ENCODE assay signal across 20 cellular contexts in the genomic region with DNA sequence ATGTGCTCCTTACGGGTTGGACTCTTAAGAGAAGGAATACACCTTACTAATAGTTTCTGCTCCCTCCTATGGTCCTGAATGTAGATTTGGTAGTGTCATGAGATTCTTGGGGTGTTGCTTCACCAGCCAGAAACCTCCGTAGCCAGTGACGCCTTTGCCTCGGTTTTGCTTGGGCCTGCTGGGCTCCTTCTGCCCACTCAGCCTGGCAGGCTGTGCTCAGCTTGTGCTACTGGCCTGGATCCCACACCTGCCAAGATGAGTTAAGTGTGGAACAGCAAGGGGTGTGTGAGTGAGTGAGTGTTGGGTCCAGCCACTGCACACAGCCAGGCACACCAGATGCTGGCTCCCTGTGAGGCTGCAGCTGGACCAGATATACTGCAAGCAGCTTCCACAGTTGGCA.
DNase-seq lines count a peak whose midpoint lies in the region; ATAC-seq and TF ChIP-seq lines count a peak whose summit lies in the region.
"Had no signal": no experiment of that assay in that cellular context is flagged by ENCODE, and none has a peak within 500 bp of the region (broad histone marks: within the 10 kb centered on the region; RNA-seq: fewer than 3 reads in every experiment).

No MANE protein-coding gene starts in this region.

- TF ChIP-seq CTCF in glutamatergic neuron (IDR thresholded peaks at IDR 0.05; ENCODE audit: partially characterized antibody, unreplicated experiment): no peak
- no peak for TF ChIP-seq CTCF in upper lobe of right lung (IDR thresholded peaks at IDR 0.05)
- no peak for TF ChIP-seq CTCF in WTC11 (IDR thresholded peaks at IDR 0.05)

- intact Hi-C loops in posterior vena cava (cut with DNase I) (no loop called here), aorta (cut with DNase I) (no loop called here), upper lobe of right lung (cut with DNase I) (no loop called here)

- peak; percentile 46 to 68 for DNase-seq in cerebellar nuclear complex (lab: John Stamatoyannopoulos, UW)
- no peak for DNase-seq in glutamatergic neuron
- peak; percentile 55 for DNase-seq in posterior vena cava (ENCODE audit: low spot score)
- DNase-seq in aorta: no peak
- no peak for DNase-seq in upper lobe of right lung
- no peak for DNase-seq in WTC11 (ENCODE audit: low spot score)
- DNase-seq in activated gamma-delta T cell (lab: John Stamatoyannopoulos, UW): no peak
- DNase-seq: ACHN; BE2C; CD4-positive, CD25-positive, alpha-beta regulatory T cell; CD8-positive, alpha-beta memory T cell; COR-L47; DMS 273 treated with DMSO at 0.1 percent for 48 hours; DND-41; EL; H9 had no signal

- peak; percentile 26 for ATAC-seq in aorta (ENCODE audit: low FRiP score)
- ATAC-seq in HG03175 (IDR thresholded peaks at IDR 0.05; ENCODE audit: unreplicated experiment): no peak
- no peak for ATAC-seq in upper lobe of right lung
- ATAC-seq in WTC11: no peak
- ATAC-seq: GM23338, HepG2 had no signal

- CTCF ChIA-PET in WTC11 (lab: Charles Lee): no interaction called here

- H3K9me3 ChIP-seq in aorta (ENCODE audit: control insufficient read depth, low read length) (no peaks in the 10 kb centered on the region), upper lobe of right lung (no peaks in the 10 kb centered on the region)
- H3K9me3 ChIP-seq: BE2C had no signal

- WGBS in aorta, 2 donors: 84 to 85% methylated on average over 4 of the region's 4 CpGs

- peak overlapping the region; percentile 12 for H3K27ac Mint-ChIP-seq in glutamatergic neuron (ENCODE audit: unreplicated experiment)
- H3K27ac Mint-ChIP-seq in WTC11: no peak overlapping the region
- H3K27ac Mint-ChIP-seq: CD4-positive, CD25-positive, alpha-beta regulatory T cell; CD8-positive, alpha-beta memory T cell; GM23338 had no signal

- peaks cover 8% of the 10 kb centered on the region for H3K36me3 Mint-ChIP-seq in glutamatergic neuron (ENCODE audit: unreplicated experiment)
- peaks cover 3% of the 10 kb centered on the region for H3K36me3 Mint-ChIP-seq in WTC11
- H3K36me3 Mint-ChIP-seq: CD4-positive, CD25-positive, alpha-beta regulatory T cell; CD8-positive, alpha-beta memory T cell; IgD-negative memory B cell had no signal

- H3K4me3 Mint-ChIP-seq in glutamatergic neuron (ENCODE audit: unreplicated experiment) (no peak overlapping the region), WTC11 (no peak overlapping the region)
- H3K4me3 Mint-ChIP-seq: CD4-positive, CD25-positive, alpha-beta regulatory T cell; CD8-positive, alpha-beta memory T cell; GM23338; H9; IgD-negative memory B cell had no signal

- H3K4me1 Mint-ChIP-seq in glutamatergic neuron (ENCODE audit: low read depth, unreplicated experiment) (no peaks in the 10 kb centered on the region), WTC11 (peaks cover 13% of the 10 kb centered on the region)
- H3K4me1 Mint-ChIP-seq: CD4-positive, CD25-positive, alpha-beta regulatory T cell; CD8-positive, alpha-beta memory T cell; IgD-negative memory B cell had no signal

- H3K27me3 Mint-ChIP-seq in glutamatergic neuron (ENCODE audit: unreplicated experiment) (no peaks in the 10 kb centered on the region), WTC11 (ENCODE audit: low read depth) (no peaks in the 10 kb centered on the region)
- H3K27me3 Mint-ChIP-seq: CD4-positive, CD25-positive, alpha-beta regulatory T cell; CD8-positive, alpha-beta memory T cell; IgD-negative memory B cell had no signal

- POLR2A ChIA-PET in WTC11 (lab: Charles Lee): no interaction called here

- H3K27ac ChIP-seq in aorta (ENCODE audit: low read depth in 1 of 2, low read length in 2 of 2) (no peak overlapping the region), upper lobe of right lung (no peak overlapping the region)

- H3K4me3 ChIP-seq in aorta (ENCODE audit: low read length in 2 of 2) (no peak overlapping the region), upper lobe of right lung (no peak overlapping the region)
- H3K4me3 ChIP-seq: GM23338 had no signal

- H3K9me3 Mint-ChIP-seq in glutamatergic neuron (ENCODE audit: unreplicated experiment) (no peaks in the 10 kb centered on the region), WTC11 (peaks cover 9% of the 10 kb centered on the region)

- H3K36me3 ChIP-seq in aorta (ENCODE audit: control insufficient read depth in 1 of 2, insufficient read depth in 2 of 2, low read length in 1 of 2): no peaks in the 10 kb centered on the region
- no peaks in the 10 kb centered on the region for H3K36me3 ChIP-seq in upper lobe of right lung
- H3K36me3 ChIP-seq: BE2C had no signal

- H3K27me3 ChIP-seq in aorta (ENCODE audit: control insufficient read depth in 1 of 2, insufficient read depth in 2 of 2, low read length in 1 of 2) (no peaks in the 10 kb centered on the region), upper lobe of right lung (no peaks in the 10 kb centered on the region)
- H3K27me3 ChIP-seq: BE2C had no signal

- H3K4me1 ChIP-seq in aorta (ENCODE audit: control insufficient read depth in 1 of 2, insufficient read depth in 2 of 2, low read length in 2 of 2) (peaks cover 0 to 3% of the 10 kb centered on the region in 2 donors), upper lobe of right lung (no peaks in the 10 kb centered on the region)
- H3K4me1 ChIP-seq: BE2C had no signal

TF ChIP-seq in WTC11, 78 proteins besides CTCF, POLR2A, EP300 and RAD21 (continues in another document):
- TF ChIP-seq, protein P1, sequence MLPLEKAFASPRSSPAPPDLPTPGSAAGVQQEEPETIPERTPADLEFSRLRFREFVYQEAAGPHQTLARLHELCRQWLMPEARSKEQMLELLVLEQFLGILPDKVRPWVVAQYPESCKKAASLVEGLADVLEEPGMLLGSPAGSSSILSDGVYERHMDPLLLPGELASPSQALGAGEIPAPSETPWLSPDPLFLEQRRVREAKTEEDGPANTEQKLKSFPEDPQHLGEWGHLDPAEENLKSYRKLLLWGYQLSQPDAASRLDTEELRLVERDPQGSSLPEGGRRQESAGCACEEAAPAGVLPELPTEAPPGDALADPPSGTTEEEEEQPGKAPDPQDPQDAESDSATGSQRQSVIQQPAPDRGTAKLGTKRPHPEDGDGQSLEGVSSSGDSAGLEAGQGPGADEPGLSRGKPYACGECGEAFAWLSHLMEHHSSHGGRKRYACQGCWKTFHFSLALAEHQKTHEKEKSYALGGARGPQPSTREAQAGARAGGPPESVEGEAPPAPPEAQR (CRISPR knock-in tag; IDR thresholded peaks at IDR 0.05): no peak
- TF ChIP-seq NFATC4 (CRISPR knock-in tag; IDR thresholded peaks at IDR 0.05): no peak
- TF ChIP-seq ETV6 (CRISPR knock-in tag; IDR thresholded peaks at IDR 0.05): no peak
- TF ChIP-seq MYBL2 (CRISPR knock-in tag; IDR thresholded peaks at IDR 0.05): no peak
- TF ChIP-seq HMGXB4 (CRISPR knock-in tag; IDR thresholded peaks at IDR 0.05): no peak
- TF ChIP-seq CBFB (CRISPR knock-in tag; IDR thresholded peaks at IDR 0.05; ENCODE audit: low read depth): no peak
- no peak for TF ChIP-seq ZNF671 (CRISPR knock-in tag; IDR thresholded peaks at IDR 0.05)
- no peak for TF ChIP-seq TP53 (CRISPR knock-in tag; IDR thresholded peaks at IDR 0.05)
- no peak for TF ChIP-seq ZNF232 (CRISPR knock-in tag; IDR thresholded peaks at IDR 0.05)
- TF ChIP-seq ZNF416 (CRISPR knock-in tag; IDR thresholded peaks at IDR 0.05): no peak
- TF ChIP-seq ELF4 (CRISPR knock-in tag; IDR thresholded peaks at IDR 0.05; ENCODE audit: low read depth): no peak
- TF ChIP-seq ATF1 (CRISPR knock-in tag; IDR thresholded peaks at IDR 0.05): no peak
- TF ChIP-seq ARID4B (CRISPR knock-in tag; IDR thresholded peaks at IDR 0.05; ENCODE audit: borderline replicate concordance): no peak
- TF ChIP-seq HMGA2 (CRISPR knock-in tag; IDR thresholded peaks at IDR 0.05): no peak
- no peak for TF ChIP-seq ZNF263 (CRISPR knock-in tag; IDR thresholded peaks at IDR 0.05; ENCODE audit: low read depth)

Comparison
In these comparisons a context has a peak if more than half of its experiments do, and no peak if none do; other contexts are left out.
1. DNase-seq: peak in cerebellar nuclear complex (2 of 2) and posterior vena cava (single experiment); none in glutamatergic neuron (single experiment), aorta (0 of 2), upper lobe of right lung (single experiment), WTC11 (single experiment) and activated gamma-delta T cell (single experiment).